8 cellular contexts compared by ENCODE assay signal in genomic region chr3:52237659-52238172, GRCh38. TPM values are rescaled to one million over a fixed set of nuclear protein-coding genes. Genes with fewer than 3 reads are reported as not detected.
DNase-seq lines count a peak whose midpoint lies in the region; ATAC-seq, FAIRE-seq and TF ChIP-seq lines count a peak whose summit lies in the region.

No MANE protein-coding gene starts in this region.

- H3K36me3 ChIP-seq in KOPT-K1 (ENCODE audit: insufficient read depth, low read length): peaks cover 29% of the 10 kb centered on the region

- H3K36me3 Mint-ChIP-seq in CD4-positive, alpha-beta T cell (ENCODE audit: low read depth): peaks cover 54% of the 10 kb centered on the region
- H3K36me3 Mint-ChIP-seq in activated naive CD8-positive, alpha-beta T cell treated with anti-CD3 and anti-CD28 coated beads, Interleukin-2, amount 10 ng/mL, durations not matched to agents 7 days and 5 days: peaks cover 22% of the 10 kb centered on the region

- H3K4me1 Mint-ChIP-seq in CD4-positive, alpha-beta T cell (ENCODE audit: low read depth): peaks cover 89% of the 10 kb centered on the region
- H3K4me1 Mint-ChIP-seq in activated naive CD8-positive, alpha-beta T cell treated with anti-CD3 and anti-CD28 coated beads, Interleukin-2, amount 10 ng/mL, durations not matched to agents 7 days and 5 days: peaks cover 54% of the 10 kb centered on the region

- intact Hi-C loops in CD4-positive, alpha-beta T cell (cut with DNase I, micrococcal nuclease): loop anchor here (1.0 to 5.0 kb wide), 5 partner anchors 14 to 170 kb away; no protein-coding TSS in a partner anchor
- intact Hi-C loops in head of caudate nucleus (cut with DNase I): loop anchor here (5.0 kb wide), 2 partner anchors 40 kb away; partner anchors contain the start of genes ALAS1 and WDR82

- H3K9me3 Mint-ChIP-seq in CD4-positive, alpha-beta T cell: no peaks in the 10 kb centered on the region
- no peaks in the 10 kb centered on the region for H3K9me3 Mint-ChIP-seq in activated naive CD8-positive, alpha-beta T cell treated with anti-CD3 and anti-CD28 coated beads, Interleukin-2, amount 10 ng/mL, durations not matched to agents 7 days and 5 days

- no peak for TF ChIP-seq CTCF in CD4-positive, alpha-beta T cell (IDR thresholded peaks at IDR 0.05)
- TF ChIP-seq CTCF in GM20000 (IDR thresholded peaks at IDR 0.05; ENCODE audit: extremely low read depth, missing control alignments): no peak

- ATAC-seq in CD4-positive, alpha-beta T cell (ENCODE audit: poor library complexity): no peak
- no peak for ATAC-seq in activated naive CD8-positive, alpha-beta T cell treated with anti-CD3 and anti-CD28 coated beads, Interleukin-2, amount 10 ng/mL, durations not matched to agents 7 days and 5 days (ENCODE audit: low read depth)

- H3K9me3 ChIP-seq in CD4-positive, alpha-beta T cell (ENCODE audit: control insufficient read depth, low read length): no peaks in the 10 kb centered on the region
- no peaks in the 10 kb centered on the region for H3K9me3 ChIP-seq in KOPT-K1 (ENCODE audit: insufficient read depth, low read length, poor library complexity, severe bottlenecking)

- peak overlapping the region; percentile 99 for H3K27ac Mint-ChIP-seq in CD4-positive, alpha-beta T cell
- peak overlapping the region; percentile 92 for H3K27ac Mint-ChIP-seq in activated naive CD8-positive, alpha-beta T cell treated with anti-CD3 and anti-CD28 coated beads, Interleukin-2, amount 10 ng/mL, durations not matched to agents 7 days and 5 days

- H3K27ac ChIP-seq in CD4-positive, alpha-beta T cell (ENCODE audit: low read depth, low read length): peak overlapping the region; percentile 95
- H3K27ac ChIP-seq in KOPT-K1 (ENCODE audit: low read depth, low read length, poor library complexity, severe bottlenecking): peak overlapping the region; percentile 93

- CTCF ChIA-PET in CD4-positive, alpha-beta T cell (lab: Charles Lee): interaction anchor here (0.7 to 3.9 kb wide), 5 partner anchors 19 to 102 kb away, joined by 3 to 19 read pairs (median 4); partner anchors contain the start of genes GLYCTK and WDR82

- POLR2A ChIA-PET in CD4-positive, alpha-beta T cell (lab: Charles Lee): interaction anchor here (1.3 to 17.5 kb wide), 7 partner anchors 14 to 102 kb away, joined by 5 to 293 read pairs (median 8); partner anchors contain the start of genes GLYCTK, PPM1M, TLR9 and WDR82
- POLR2A ChIA-PET in activated naive CD8-positive, alpha-beta T cell treated with anti-CD3 and anti-CD28 coated beads, Interleukin-2, amount 10 ng/mL, durations not matched to agents 7 days and 5 days (lab: Charles Lee): interaction anchor here (0.9 to 30.7 kb wide), 5 partner anchors 8 to 242 kb away, joined by 3 to 1053 read pairs (median 128); partner anchors contain the start of genes GLYCTK, PPM1M, RPL29 and TLR9

- no peaks in the 10 kb centered on the region for H3K27me3 ChIP-seq in CD4-positive, alpha-beta T cell (ENCODE audit: control insufficient read depth, insufficient read depth, low read length)

- DNase-seq in CD4-positive, alpha-beta T cell: no peak
- DNase-seq in activated naive CD8-positive, alpha-beta T cell treated with anti-CD3 and anti-CD28 coated beads, Interleukin-2, amount 10 ng/mL, durations not matched to agents 7 days and 5 days: peak; percentile 31
- DNase-seq in head of caudate nucleus: peak in 37 of 42 donors; percentile 46 to 89 (median 64)
- peak in 32 of 56 donors; percentile 15 to 78 (median 48) for DNase-seq in nucleus accumbens (lab: John Stamatoyannopoulos, UW)
- DNase-seq in GM12891 (ENCODE audit: insufficient read length, low spot score): no peak
- no peak for DNase-seq in GM20000 (ENCODE audit: low spot score)
- no peak for DNase-seq in middle frontal gyrus (ENCODE audit: extremely low spot score, low spot score)

- no peaks in the 10 kb centered on the region for H3K27me3 Mint-ChIP-seq in CD4-positive, alpha-beta T cell
- H3K27me3 Mint-ChIP-seq in activated naive CD8-positive, alpha-beta T cell treated with anti-CD3 and anti-CD28 coated beads, Interleukin-2, amount 10 ng/mL, durations not matched to agents 7 days and 5 days: no peaks in the 10 kb centered on the region

- TF ChIP-seq POLR2A in GM12891 (IDR thresholded peaks at IDR 0.05; ENCODE audit: low read depth, low read length): no peak

- no peak for FAIRE-seq in GM12891 (lab: Jason Lieb, UNC)

- H3K4me3 Mint-ChIP-seq in CD4-positive, alpha-beta T cell: peak overlapping the region; percentile 99
- H3K4me3 Mint-ChIP-seq in activated naive CD8-positive, alpha-beta T cell treated with anti-CD3 and anti-CD28 coated beads, Interleukin-2, amount 10 ng/mL, durations not matched to agents 7 days and 5 days: peak overlapping the region; percentile 99

TF ChIP-seq in GM12891, 5 proteins besides CTCF, POLR2A, EP300 and RAD21:
- no peak for TF ChIP-seq POLR2AphosphoS5 (IDR thresholded peaks at IDR 0.05; ENCODE audit: low read depth, low read length)
- no peak for TF ChIP-seq SPI1 (IDR thresholded peaks at IDR 0.05; ENCODE audit: low read depth, low read length)
- no peak for TF ChIP-seq PAX5 (IDR thresholded peaks at IDR 0.05; ENCODE audit: insufficient read depth, low read length, severe bottlenecking)
- TF ChIP-seq POU2F2 (IDR thresholded peaks at IDR 0.05; ENCODE audit: low read depth, low read length): no peak
- TF ChIP-seq TAF1 (IDR thresholded peaks at IDR 0.05; ENCODE audit: low read depth, low read length): no peak

RNA-seq across cellular contexts. Expression of gene TWF2, which starts 1.2 kb away (rescaled TPM):
- 10 to 100 TPM; 17.4 to 21.7 TPM for total RNA-seq in CD4-positive, alpha-beta T cell
- total RNA-seq in activated naive CD8-positive, alpha-beta T cell treated with anti-CD3 and anti-CD28 coated beads, Interleukin-2, amount 10 ng/mL, durations not matched to agents 7 days and 5 days: 100 to 1,000 TPM; 118 to 122 TPM
- polyA plus RNA-seq in GM12891 (2012; ENCODE audit: low read depth, missing spikeins): 45.3 TPM

RNA-seq across cellular contexts. Expression of gene PPM1M, which starts 7.8 kb away (rescaled TPM):
- 10 to 100 TPM; 36.7 to 40.2 TPM for total RNA-seq in CD4-positive, alpha-beta T cell
- total RNA-seq in activated naive CD8-positive, alpha-beta T cell treated with anti-CD3 and anti-CD28 coated beads, Interleukin-2, amount 10 ng/mL, durations not matched to agents 7 days and 5 days: 100 to 1,000 TPM; 101 to 105 TPM
- polyA plus RNA-seq in GM12891 (2012; ENCODE audit: low read depth, missing spikeins): 19.3 TPM

RNA-seq across cellular contexts. Expression of gene TLR9, which starts 12.3 kb away (rescaled TPM):
- under 1 TPM; 0.08 to 0.17 TPM for total RNA-seq in CD4-positive, alpha-beta T cell
- total RNA-seq in activated naive CD8-positive, alpha-beta T cell treated with anti-CD3 and anti-CD28 coated beads, Interleukin-2, amount 10 ng/mL, durations not matched to agents 7 days and 5 days: 1 to 10 TPM; 1.6 to 2.0 TPM
- 1.8 TPM for polyA plus RNA-seq in GM12891 (2012; ENCODE audit: low read depth, missing spikeins)

RNA-seq across cellular contexts. Expression of gene ALAS1, which starts 39.8 kb away (rescaled TPM):
- total RNA-seq in CD4-positive, alpha-beta T cell: 1 to 10 TPM; 6.0 to 7.0 TPM
- 10 to 100 TPM; 46.9 to 50.1 TPM for total RNA-seq in activated naive CD8-positive, alpha-beta T cell treated with anti-CD3 and anti-CD28 coated beads, Interleukin-2, amount 10 ng/mL, durations not matched to agents 7 days and 5 days
- polyA plus RNA-seq in GM12891 (2012; ENCODE audit: low read depth, missing spikeins): 61.9 TPM

RNA-seq across cellular contexts. Expression of gene WDR82, which starts 40.7 kb away (rescaled TPM):
- 100 to 1,000 TPM; 114 TPM for total RNA-seq in CD4-positive, alpha-beta T cell
- 100 to 1,000 TPM; 134 to 140 TPM for total RNA-seq in activated naive CD8-positive, alpha-beta T cell treated with anti-CD3 and anti-CD28 coated beads, Interleukin-2, amount 10 ng/mL, durations not matched to agents 7 days and 5 days
- 26.5 TPM for polyA plus RNA-seq in GM12891 (2012; ENCODE audit: low read depth, missing spikeins)

Comparison
In these comparisons a context has a peak if more than half of its experiments do, and no peak if none do; other contexts are left out.
1. DNase-seq: peak in activated naive CD8-positive, alpha-beta T cell treated with anti-CD3 and anti-CD28 coated beads, Interleukin-2, amount 10 ng/mL, durations not matched to agents 7 days and 5 days (single experiment), head of caudate nucleus (37 of 42) and nucleus accumbens (32 of 56); none in CD4-positive, alpha-beta T cell (0 of 10), GM12891 (single experiment), GM20000 (single experiment) and middle frontal gyrus (single experiment).
2. RNA of gene TWF2, which starts 1.2 kb away (total RNA-seq): 118 to 122 TPM in activated naive CD8-positive, alpha-beta T cell treated with anti-CD3 and anti-CD28 coated beads, Interleukin-2, amount 10 ng/mL, durations not matched to agents 7 days and 5 days; 17.4 to 21.7 TPM in CD4-positive, alpha-beta T cell; every median in the first group is over 4 times any median in the second.